8 cellular contexts compared by ENCODE assay signal in genomic region chr15:48358229-48358641, GRCh38. TPM values are rescaled to one million over a fixed set of nuclear protein-coding genes. Genes with fewer than 3 reads are reported as not detected.
DNase-seq lines count a peak whose midpoint lies in the region; ATAC-seq, FAIRE-seq and TF ChIP-seq lines count a peak whose summit lies in the region.

No MANE protein-coding gene starts in this region.

- peak; percentile 43 for DNase-seq in LHCN-M2 (ENCODE audit: low read depth)
- DNase-seq in adrenal gland, result no peak
- DNase-seq in uterus, result no peak
- no peak for DNase-seq in T-helper 9 cell
- DNase-seq in small intestine, result no peak

- H3K9me3 ChIP-seq in adrenal gland (replicated peaks in 1 of 3) (no peaks in the 10 kb centered on the region), uterus (no peaks in the 10 kb centered on the region), small intestine (ENCODE audit: control insufficient read depth, low read depth) (no peaks in the 10 kb centered on the region)

- FAIRE-seq in G401.6 (lab: Jason Lieb, UNC), result peak; percentile 91
- peak; percentile 96 for FAIRE-seq in islet of Langerhans (lab: Jason Lieb, UNC)
- no peak for FAIRE-seq in small intestine (lab: Jason Lieb, UNC)

- intact Hi-C loops in adrenal gland (cut with DNase I) (loop anchor here (10.0 kb wide), 2 partner anchors 77 to 447 kb away; no protein-coding TSS in a partner anchor), uterus (cut with DNase I; ENCODE audit: low total_unique reads) (no loop called here)

- peak overlapping the region in 1 of 5 donors; percentile 7 for H3K27ac ChIP-seq in adrenal gland
- H3K27ac ChIP-seq in uterus, result peak overlapping the region in 1 of 2 donors; percentile 52
- H3K27ac ChIP-seq in small intestine (ENCODE audit: low read depth in 1 of 2, low read length in 1 of 2), result no peak overlapping the region

- TF ChIP-seq POLR2A in adrenal gland (IDR thresholded peaks at IDR 0.05) (no peak), uterus (IDR thresholded peaks at IDR 0.05) (no peak)

- H3K36me3 ChIP-seq in adrenal gland (replicated peaks in 1 of 2) (no peaks in the 10 kb centered on the region), uterus (no peaks in the 10 kb centered on the region), small intestine (ENCODE audit: control insufficient read depth in 2 of 2, insufficient read depth in 2 of 2, low read length in 2 of 2) (no peaks in the 10 kb centered on the region)

- H3K4me3 ChIP-seq in adrenal gland (no peak overlapping the region), uterus (no peak overlapping the region), small intestine (ENCODE audit: low read depth in 1 of 2, low read length in 2 of 2) (no peak overlapping the region)

- no peak for ATAC-seq in GM21825 (IDR thresholded peaks at IDR 0.05; ENCODE audit: unreplicated experiment)

- H3K4me1 ChIP-seq in adrenal gland (replicated peaks in 1 of 2) (peaks cover 0 to 13% of the 10 kb centered on the region in 2 donors), uterus (peaks cover 0 to 4% of the 10 kb centered on the region in 2 donors), small intestine (ENCODE audit: control insufficient read depth in 2 of 2, insufficient read depth in 1 of 2, low read depth in 1 of 2, low read length in 1 of 2) (no peaks in the 10 kb centered on the region)

- H3K27me3 ChIP-seq in adrenal gland (no peaks in the 10 kb centered on the region), uterus (no peaks in the 10 kb centered on the region), small intestine (ENCODE audit: control insufficient read depth in 2 of 2, insufficient read depth in 2 of 2, low read length in 2 of 2) (no peaks in the 10 kb centered on the region)

- TF ChIP-seq CTCF in adrenal gland (IDR thresholded peaks at IDR 0.05) (peak; percentile 41 to 74 (median 62)), uterus (IDR thresholded peaks at IDR 0.05) (peak; percentile 47 to 71 (median 56))

RNA-seq across cellular contexts. Expression of gene DUT, which starts 27.0 kb away (rescaled TPM):
- total RNA-seq in LHCN-M2 (2014; rRNA removed) (78.2 and 98.3 TPM in 2 replicates), adrenal gland (100 to 1,000 TPM in 3 of 8 donors, 10 to 100 TPM in 5; 54.7 to 141 (median 93.2) TPM), uterus (100 to 1,000 TPM in 3 of 4 donors, 10 to 100 TPM in 1; 67.1 to 235 (median 171) TPM)
- polyA plus RNA-seq in LHCN-M2 (2012), result 84.6 TPM
- polyA plus RNA-seq in adrenal gland (10 to 100 TPM; 43.9 to 93.1 (median 75.4) TPM), small intestine (10 to 100 TPM; 12.7 to 98.0 (median 20.0) TPM)
